Comparison of ENCODE assay signal across 19 cellular contexts in genomic region chr1:198254521-198254920, GRCh38.
A peak's percentile ranks its signal among the peaks of the same experiment; 100 is the strongest.
DNase-seq lines count a peak whose midpoint lies in the region; ATAC-seq and TF ChIP-seq lines count a peak whose summit lies in the region.
"Had no signal": no experiment of that assay in that cellular context is flagged by ENCODE, and none has a peak within 500 bp of the region (broad histone marks: within the 10 kb centered on the region; RNA-seq: fewer than 3 reads in every experiment).

No MANE protein-coding gene starts in this region.

- H3K9me3 ChIP-seq in DND-41 (ENCODE audit: insufficient read depth, low read length, severe bottlenecking) (no peaks in the 10 kb centered on the region), MG63 (no peaks in the 10 kb centered on the region)
- H3K9me3 ChIP-seq: right lobe of liver, suprapubic skin had no signal

- no peaks in the 10 kb centered on the region for H3K27me3 ChIP-seq in DND-41 (ENCODE audit: insufficient read depth, low read length, poor library complexity)
- H3K27me3 ChIP-seq in MG63: no peaks in the 10 kb centered on the region
- H3K27me3 ChIP-seq: right lobe of liver, suprapubic skin had no signal

- ATAC-seq in DND-41 (ENCODE audit: insufficient read depth, low read depth): no peak
- no peak for ATAC-seq in GM19023 (IDR thresholded peaks at IDR 0.05; ENCODE audit: unreplicated experiment)
- ATAC-seq: HepG2, Panc1 had no signal

- DNase-seq in DND-41: no peak
- peak; percentile 27 for DNase-seq in MG63
- peak; percentile 28 for DNase-seq in dermis blood vessel endothelial cell
- DNase-seq in myocyte (ENCODE audit: low read depth): peak; percentile 20
- no peak for DNase-seq in GM10266 (ENCODE audit: extremely low spot score)
- DNase-seq in T-helper 1 cell: no peak
- no peak for DNase-seq in NCI-H748 treated with DMSO at 0.1 percent for 48 hours (lab: John Stamatoyannopoulos, UW)
- DNase-seq: activated naive CD8-positive, alpha-beta T cell treated with anti-CD3 and anti-CD28 coated beads, Interleukin-2, amount 50 U/mL, for 24 hours; COR-L47; H7; midbrain; NCI-H2081 treated with DMSO at 0.1 percent for 48 hours; NCI-H69; right lobe of liver; stimulated activated CD4-positive, alpha-beta T cell treated with anti-CD3 and anti-CD28 coated beads, Interleukin-2, amount 100 ng/mL, for 48 hours had no signal

- TF ChIP-seq CTCF in DND-41 (IDR thresholded peaks at IDR 0.05; ENCODE audit: borderline replicate concordance, extremely low read depth, low read length, poor library complexity, severe bottlenecking): peak; percentile 25
- TF ChIP-seq CTCF in GM10266 (IDR thresholded peaks at IDR 0.05; ENCODE audit: control insufficient read depth, insufficient read depth, low read depth, missing control alignments): no peak

- peaks cover 62% of the 10 kb centered on the region for H3K79me2 ChIP-seq in DND-41 (ENCODE audit: insufficient read depth, low read length)

- no peak overlapping the region for H3K9ac ChIP-seq in DND-41 (ENCODE audit: low read depth, low read length)

- no peak overlapping the region for H3K27ac ChIP-seq in DND-41 (ENCODE audit: low read length)
- H3K27ac ChIP-seq: right lobe of liver, suprapubic skin had no signal

- H2AFZ ChIP-seq in DND-41 (ENCODE audit: low read depth, low read length): no peak overlapping the region

- H4K20me1 ChIP-seq in DND-41 (ENCODE audit: insufficient read depth, low read length): peaks cover 1% of the 10 kb centered on the region; the same call in 1 of the 2 replicates

- H3K36me3 ChIP-seq in DND-41 (ENCODE audit: insufficient read depth, low read length) (peaks cover 18% of the 10 kb centered on the region; the same call in 1 of the 2 replicates), MG63 (peaks cover 12% of the 10 kb centered on the region)
- H3K36me3 ChIP-seq: right lobe of liver, suprapubic skin had no signal

- no peak overlapping the region for H3K4me3 ChIP-seq in DND-41 (ENCODE audit: low read depth in 1 of 2, low read length in 2 of 2)
- H3K4me3 ChIP-seq in MG63: no peak overlapping the region
- H3K4me3 ChIP-seq: right lobe of liver, suprapubic skin had no signal

- no peak overlapping the region for H3K4me2 ChIP-seq in DND-41 (ENCODE audit: insufficient read depth, low read length)

- H3K4me1 ChIP-seq in DND-41 (ENCODE audit: insufficient read depth, low read length): no peaks in the 10 kb centered on the region
- H3K4me1 ChIP-seq: right lobe of liver had no signal

Comparison
In these comparisons a context has a peak if more than half of its experiments do, and no peak if none do; other contexts are left out.
1. DNase-seq: peak in MG63 (single experiment), dermis blood vessel endothelial cell (single experiment) and myocyte (single experiment); none in DND-41 (single experiment), GM10266 (single experiment), T-helper 1 cell (0 of 5) and NCI-H748 treated with DMSO at 0.1 percent for 48 hours (single experiment).